ENCODE assay signal across 1 cellular context in genomic region chr1:13960376-13960987, GRCh38.
TF ChIP-seq lines count a peak whose summit lies in the region.

No MANE protein-coding gene starts in this region.

TF ChIP-seq in HepG2, 621 proteins besides CTCF, POLR2A, EP300 and RAD21 (continued from another document):
- TF ChIP-seq HOMEZ (CRISPR knock-in tag; IDR thresholded peaks at IDR 0.05; ENCODE audit: low read depth) = no peak
- no peak for TF ChIP-seq FOXP4 (CRISPR knock-in tag; IDR thresholded peaks at IDR 0.05)
- no peak for TF ChIP-seq HNRNPK (IDR thresholded peaks at IDR 0.05; ENCODE audit: low read depth, low read length, poor library complexity, severe bottlenecking)
- no peak for TF ChIP-seq NR2F6 (IDR thresholded peaks at IDR 0.05)
- no peak for TF ChIP-seq NR2F6 (CRISPR knock-in tag; IDR thresholded peaks at IDR 0.05)
- no peak for TF ChIP-seq ZNF225 (CRISPR knock-in tag; IDR thresholded peaks at IDR 0.05)
- no peak for TF ChIP-seq ZFP41 (CRISPR knock-in tag; IDR thresholded peaks at IDR 0.05; ENCODE audit: borderline replicate concordance)
- TF ChIP-seq ZNF124 (CRISPR knock-in tag; IDR thresholded peaks at IDR 0.05) = no peak
- no peak for TF ChIP-seq CERS6 (CRISPR knock-in tag; IDR thresholded peaks at IDR 0.05)
- TF ChIP-seq PRDM4 (CRISPR knock-in tag; IDR thresholded peaks at IDR 0.05; ENCODE audit: borderline replicate concordance) = no peak
- no peak for TF ChIP-seq BHLHE40 (IDR thresholded peaks at IDR 0.05; ENCODE audit: low read length)
- no peak for TF ChIP-seq GABPB1 (CRISPR knock-in tag; IDR thresholded peaks at IDR 0.05)
- no peak for TF ChIP-seq ZNF619 (CRISPR knock-in tag; IDR thresholded peaks at IDR 0.05)
- TF ChIP-seq SMAD9 (CRISPR knock-in tag; IDR thresholded peaks at IDR 0.05) = no peak
- TF ChIP-seq ZNF260 (CRISPR knock-in tag; IDR thresholded peaks at IDR 0.05; ENCODE audit: borderline replicate concordance, low read depth) = no peak
- no peak for TF ChIP-seq ZNF530 (CRISPR knock-in tag; IDR thresholded peaks at IDR 0.05; ENCODE audit: low read depth)
- peak; percentile 90 for TF ChIP-seq STAG1 (CRISPR knock-in tag; IDR thresholded peaks at IDR 0.05)
- no peak for TF ChIP-seq ZNF282 (IDR thresholded peaks at IDR 0.05; ENCODE audit: partially characterized antibody)
- TF ChIP-seq ZNF598 (CRISPR knock-in tag; IDR thresholded peaks at IDR 0.05; ENCODE audit: borderline replicate concordance) = no peak
- TF ChIP-seq SAP130 (CRISPR knock-in tag; IDR thresholded peaks at IDR 0.05; ENCODE audit: low read depth) = no peak
- no peak for TF ChIP-seq MTF2 (CRISPR knock-in tag; IDR thresholded peaks at IDR 0.05; ENCODE audit: borderline replicate concordance)
- TF ChIP-seq TEAD3 (CRISPR knock-in tag; optimal IDR thresholded peaks at IDR 0.05; ENCODE audit: borderline replicate concordance) = peak; percentile 49
- TF ChIP-seq SNAPC5 (CRISPR knock-in tag; IDR thresholded peaks at IDR 0.05; ENCODE audit: borderline replicate concordance) = no peak
- TF ChIP-seq ARID5B (CRISPR knock-in tag; IDR thresholded peaks at IDR 0.05) = no peak
- TF ChIP-seq NRL (CRISPR knock-in tag; IDR thresholded peaks at IDR 0.05; ENCODE audit: borderline replicate concordance) = peak; percentile 52; the same call in 1 of the 2 replicates
- no peak for TF ChIP-seq BCL3 (CRISPR knock-in tag; IDR thresholded peaks at IDR 0.05)
- TF ChIP-seq SMAD1 (CRISPR knock-in tag; IDR thresholded peaks at IDR 0.05; ENCODE audit: borderline replicate concordance, low read depth) = no peak
- TF ChIP-seq SP5 (CRISPR knock-in tag; IDR thresholded peaks at IDR 0.05; ENCODE audit: borderline replicate concordance, low read depth) = no peak
- no peak for TF ChIP-seq REL (CRISPR knock-in tag; conservative IDR thresholded peaks at IDR 0.05)
- TF ChIP-seq ZBTB4 (CRISPR knock-in tag; IDR thresholded peaks at IDR 0.05; ENCODE audit: borderline replicate concordance) = no peak
